ENCODE assay signal across 8 cellular contexts in genomic region chr5:150487199-150488061, GRCh38. TPM values are rescaled to one million over a fixed set of nuclear protein-coding genes. Genes with fewer than 3 reads are reported as not detected.
DNase-seq lines count a peak whose midpoint lies in the region; ATAC-seq, FAIRE-seq and TF ChIP-seq lines count a peak whose summit lies in the region.

No MANE protein-coding gene starts in this region.

- CTCF ChIA-PET in Panc1 (lab: Charles Lee), result interaction anchor here (0.6 to 0.9 kb wide), 3 partner anchors 12 to 603 kb away, joined by 3 to 9 read pairs (median 3); no protein-coding TSS in a partner anchor

- peak; percentile 27 for ATAC-seq in GM18907 (IDR thresholded peaks at IDR 0.05; ENCODE audit: unreplicated experiment)
- ATAC-seq in Panc1, result peak; percentile 17
- ATAC-seq in HG03520 (IDR thresholded peaks at IDR 0.05; ENCODE audit: unreplicated experiment), result no peak

- POLR2A ChIA-PET in Panc1 (lab: Charles Lee), result interaction anchor here (0.6 kb wide), 3 partner anchors 11 to 125 kb away, joined by 3 to 6 read pairs (median 5); no protein-coding TSS in a partner anchor

- BruUV-seq in Panc1 (replicated peaks; lab: Mats Ljungman, UMichigan), result no TSS peak

- H3K4me1 ChIP-seq in Panc1 (ENCODE audit: control insufficient read depth, insufficient read depth, low read length), result peaks cover 63% of the 10 kb centered on the region
- H3K4me1 ChIP-seq in liver (ENCODE audit: control insufficient read depth in 4 of 4, insufficient read depth in 4 of 4, low read length in 3 of 4), result peaks cover 17 to 61% (median 53%) of the 10 kb centered on the region in 4 donors
- peaks cover 60% of the 10 kb centered on the region for H3K4me1 ChIP-seq in testis

- no peak for FAIRE-seq in D721Med (lab: Jason Lieb, UNC)

- peak overlapping the region; percentile 62 to 82 for H3K9ac ChIP-seq in liver (ENCODE audit: low read depth in 1 of 2, low read length in 2 of 2)

- no peak for TF ChIP-seq POLR2A in testis (IDR thresholded peaks at IDR 0.05)

- peak overlapping the region; percentile 95 for H3K27ac ChIP-seq in Panc1 (ENCODE audit: low read length)
- H3K27ac ChIP-seq in cingulate gyrus (ENCODE audit: low read depth, low read length), result peak overlapping the region; percentile 97
- peak overlapping the region; percentile 98 to 99 for H3K27ac ChIP-seq in liver (ENCODE audit: low read depth in 1 of 2, low read length in 2 of 2)
- H3K27ac ChIP-seq in testis, result peak overlapping the region; percentile 97 to 98

- peak overlapping the region; percentile 79 to 81 for H3K4me3 ChIP-seq in Panc1 (ENCODE audit: low read depth in 2 of 2, low read length in 2 of 2)
- peak overlapping the region; percentile 76 to 92 (median 81) for H3K4me3 ChIP-seq in liver (ENCODE audit: low read depth in 1 of 3, low read length in 3 of 3)
- peak overlapping the region; percentile 92 to 98 for H3K4me3 ChIP-seq in testis

- intact Hi-C loops in Panc1 (cut with micrococcal nuclease; ENCODE audit: unreplicated experiment), result no loop called here
- intact Hi-C loops in testis (cut with DNase I; ENCODE audit: low total_unique reads), result no loop called here

- H3K27me3 ChIP-seq in Panc1 (ENCODE audit: control insufficient read depth, insufficient read depth, low read length), result no peaks in the 10 kb centered on the region
- no peaks in the 10 kb centered on the region for H3K27me3 ChIP-seq in liver (ENCODE audit: control insufficient read depth in 4 of 4, insufficient read depth in 4 of 4, low read length in 3 of 4)
- H3K27me3 ChIP-seq in testis, result no peaks in the 10 kb centered on the region

- in situ Hi-C loops in Panc1 (cut with HindIII; ENCODE audit: low pct_unique_long_range_greater_than_20kb, low sequenced_read_pairs), result no loop called here

- TF ChIP-seq CTCF in Panc1 (IDR thresholded peaks at IDR 0.05) (no peak; the same call in 1 of the 2 replicates), liver (IDR thresholded peaks at IDR 0.05; ENCODE audit: low read depth, low read length, missing input control) (peak; percentile 23), testis (IDR thresholded peaks at IDR 0.05) (no peak), D721Med (IDR thresholded peaks at IDR 0.05; ENCODE audit: insufficient read depth, missing control alignments) (no peak)

- peak; percentile 80 to 82 for DNase-seq in AML-193 (lab: John Stamatoyannopoulos, UW)
- DNase-seq in Panc1 (ENCODE audit: low read depth, low spot score), result no peak
- DNase-seq in testis, result peak; percentile 67
- no peak for DNase-seq in D721Med (ENCODE audit: insufficient read length, low spot score)

- H3K36me3 ChIP-seq in Panc1 (ENCODE audit: control insufficient read depth, insufficient read depth, low read length) (no peaks in the 10 kb centered on the region), liver (ENCODE audit: control insufficient read depth in 4 of 4, insufficient read depth in 3 of 4, low read depth in 1 of 4, low read length in 3 of 4) (peaks cover 4 to 18% (median 8%) of the 10 kb centered on the region in 4 donors), testis (ENCODE audit: low read depth, missing control alignments) (no peaks in the 10 kb centered on the region)

- WGBS in liver, result 19% methylated on average over 10 of the region's 10 CpGs
- 26% methylated on average over 9 to 10 of the region's 10 CpGs for WGBS in testis, 2 donors

- peak; percentile 61 to 71 for TF ChIP-seq RAD21 in liver (IDR thresholded peaks at IDR 0.05)

- no peaks in the 10 kb centered on the region for H3K9me3 ChIP-seq in Panc1 (ENCODE audit: control insufficient read depth, insufficient read depth, low read depth, low read length)
- no peaks in the 10 kb centered on the region for H3K9me3 ChIP-seq in liver (ENCODE audit: control insufficient read depth in 4 of 4, low read length in 3 of 4)
- no peaks in the 10 kb centered on the region for H3K9me3 ChIP-seq in testis

TF ChIP-seq in liver, 16 proteins besides CTCF, POLR2A, EP300 and RAD21:
- TF ChIP-seq REST (IDR thresholded peaks at IDR 0.05) (peak; percentile 69), HNF4G (IDR thresholded peaks at IDR 0.05) (no peak), FOXA1 (IDR thresholded peaks at IDR 0.05) (peak; percentile 81), ATF3 (IDR thresholded peaks at IDR 0.05) (no peak), RXRA (IDR thresholded peaks at IDR 0.05) (peak; percentile 72 to 86), FOXA2 (IDR thresholded peaks at IDR 0.05) (peak; percentile 89), HNF4A (conservative IDR thresholded peaks at IDR 0.05) (peak; percentile 72 to 82), SP1 (IDR thresholded peaks at IDR 0.05) (peak; percentile 68), JUND (IDR thresholded peaks at IDR 0.05) (peak in 1 of 2 donors; percentile 63), EGR1 (IDR thresholded peaks at IDR 0.05; ENCODE audit: low read depth in 2 of 2) (no peak), MAX (IDR thresholded peaks at IDR 0.05) (peak; percentile 45), GABPA (IDR thresholded peaks at IDR 0.05 in 1 of 2, conservative IDR thresholded peaks at IDR 0.05 in 1 of 2) (no peak), TAF1 (conservative IDR thresholded peaks at IDR 0.05) (peak; percentile 52), YY1 (IDR thresholded peaks at IDR 0.05) (peak; percentile 87), NR2F2 (IDR thresholded peaks at IDR 0.05) (no peak), ZBTB33 (IDR thresholded peaks at IDR 0.05) (no peak)

RNA-seq across cellular contexts. Expression of gene NDST1, which starts 20.5 kb away (rescaled TPM):
- total RNA-seq in Panc1 (2021; ENCODE audit: unreplicated experiment) (142 TPM), liver (100 to 1,000 TPM in 1 of 2 donors, 10 to 100 TPM in 1; 39.5 to 103 TPM), testis (100 to 1,000 TPM; 167 to 174 TPM)
- polyA plus RNA-seq in Panc1 (2012; ENCODE audit: insufficient read length), result 80.5 TPM
- polyA plus RNA-seq in liver (10 to 100 TPM; 10.3 to 38.5 TPM), testis (ENCODE audit: insufficient read depth, low read depth, low replicate concordance) (55.0 TPM)

RNA-seq across cellular contexts. Expression of gene RPS14, which starts 37.9 kb away (rescaled TPM):
- total RNA-seq in Panc1 (2021; ENCODE audit: unreplicated experiment) (1,959 TPM), liver (100 to 1,000 TPM; 822 to 948 TPM), testis (1,000 to 10,000 TPM in 1 of 2 donors, 100 to 1,000 TPM in 1; 781 to 1,273 TPM)
- polyA plus RNA-seq in Panc1 (2012; ENCODE audit: insufficient read length), result 1,891 TPM
- polyA plus RNA-seq in liver (100 to 1,000 TPM; 609 to 956 TPM), testis (ENCODE audit: insufficient read depth, low read depth, low replicate concordance) (1,234 TPM)

Comparison
In these comparisons a context has a peak if more than half of its experiments do, and no peak if none do; other contexts are left out.
1. DNase-seq: peak in AML-193 (2 of 2) and testis (single experiment); none in Panc1 (single experiment) and D721Med (single experiment).
2. Peak in every context shown above with its lines, with median percentiles within 50 percentile points of each other: H3K27ac ChIP-seq and H3K4me3 ChIP-seq.